ENCODE assay signal across 8 cellular contexts in the genomic region with DNA sequence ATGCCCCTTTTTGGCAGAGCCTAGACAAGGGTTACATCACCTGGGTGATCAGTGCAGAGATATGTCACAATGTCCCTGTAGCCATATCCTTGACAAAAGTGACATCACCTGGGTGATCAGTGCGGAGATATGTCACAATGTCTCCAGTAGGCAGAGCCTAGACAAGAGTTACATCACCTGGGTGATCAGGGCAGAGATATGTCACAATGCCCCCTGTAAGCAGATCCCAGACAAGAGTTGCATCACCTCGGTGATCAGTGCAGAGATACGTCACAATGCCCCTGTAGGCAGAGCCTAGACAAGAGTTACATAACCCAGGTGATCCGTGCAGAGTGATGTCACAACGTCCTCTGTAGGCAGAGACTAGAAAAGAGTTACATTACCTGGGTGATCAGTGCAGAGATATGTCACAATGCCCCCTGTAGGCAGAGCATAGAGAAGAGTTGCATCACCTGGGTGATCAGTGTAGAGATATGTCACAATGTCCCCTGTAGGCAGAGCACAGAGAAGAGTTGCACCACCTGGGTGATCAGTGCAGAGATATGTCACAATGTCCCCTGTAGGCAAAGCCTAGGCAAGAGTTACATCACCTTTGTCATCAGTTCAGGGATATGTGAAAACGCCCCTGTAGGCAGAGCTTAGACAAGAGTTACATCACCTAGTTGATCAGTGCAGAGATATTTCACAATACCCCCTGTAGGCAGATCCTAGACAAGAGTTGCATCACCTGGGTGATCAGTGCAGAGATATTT.
DNase-seq lines count a peak whose midpoint lies in the region; ATAC-seq and TF ChIP-seq lines count a peak whose summit lies in the region.
"Not testable (repeated sequence)": the region's sequence is repeated elsewhere in the genome, so short reads cannot be mapped to it uniquely, and the experiment has no call there.

No MANE protein-coding gene starts in this region.

- H3K9me3 ChIP-seq in IMR-90 (ENCODE audit: control insufficient read depth, insufficient read depth, low read length); heart right ventricle; psoas muscle: not testable (repeated sequence)

- not testable (repeated sequence) for H4K20me1 ChIP-seq in IMR-90 (ENCODE audit: insufficient read depth, low read length)

- dilution Hi-C loops in IMR-90 (cut with HindIII; ENCODE audit: low sequenced_read_pairs, unreplicated experiment) = not testable (repeated sequence)

- not testable (repeated sequence) for H3K4ac ChIP-seq in IMR-90 (ENCODE audit: low read depth, low read length)

- H3K27ac Mint-ChIP-seq in activated naive CD4-positive, alpha-beta T cell treated with anti-CD3 and anti-CD28 coated beads, Interleukin-2, amount 50 U/mL, for 72 hours = not testable (repeated sequence)

- H3K36me3 Mint-ChIP-seq in activated naive CD4-positive, alpha-beta T cell treated with anti-CD3 and anti-CD28 coated beads, Interleukin-2, amount 50 U/mL, for 72 hours = not testable (repeated sequence)

- H3K79me1 ChIP-seq in IMR-90 (ENCODE audit: low read depth in 1 of 2, low read length in 2 of 2) = not testable (repeated sequence)

- H3K36me3 ChIP-seq in IMR-90 (ENCODE audit: control insufficient read depth, insufficient read depth, low read length); heart right ventricle; psoas muscle (ENCODE audit: insufficient read depth in 1 of 2, low read depth in 1 of 2): not testable (repeated sequence)

- H3K4me1 ChIP-seq in IMR-90 (ENCODE audit: control insufficient read depth, insufficient read depth, low read length); heart right ventricle; psoas muscle: not testable (repeated sequence)

- H3K9ac ChIP-seq in IMR-90 (ENCODE audit: low read depth, low read length) = not testable (repeated sequence)

- not testable (repeated sequence) for H2BK20ac ChIP-seq in IMR-90 (ENCODE audit: low read depth, low read length)

- H4K91ac ChIP-seq in IMR-90 (ENCODE audit: insufficient read depth, low read depth, low read length) = not testable (repeated sequence)

- not testable (repeated sequence) for TF ChIP-seq POLR2A in IMR-90 (IDR thresholded peaks at IDR 0.05; ENCODE audit: low read depth, low read length)

- not testable (repeated sequence) for H2AFZ ChIP-seq in IMR-90 (replicated peaks; ENCODE audit: low read length, poor library complexity)

- H3K14ac ChIP-seq in IMR-90 (replicated peaks; ENCODE audit: low read depth, low read length) = not testable (repeated sequence)

- intact Hi-C loops in IMR-90 (cut with micrococcal nuclease); heart right ventricle (cut with DNase I); psoas muscle (cut with DNase I): not testable (repeated sequence)

- not testable (repeated sequence) for H3K9me1 ChIP-seq in IMR-90 (ENCODE audit: insufficient read depth, low read length)

- H3K56ac ChIP-seq in IMR-90 (ENCODE audit: extremely low read depth, insufficient read depth, low read length) = not testable (repeated sequence)

- not testable (repeated sequence) for H3K27me3 ChIP-seq in IMR-90 (ENCODE audit: control insufficient read depth, insufficient read depth, low read length); heart right ventricle; psoas muscle (ENCODE audit: insufficient read depth in 3 of 3, low read length in 2 of 3)

- not testable (repeated sequence) for TF ChIP-seq CTCF in IMR-90 (conservative IDR thresholded peaks at IDR 0.05; ENCODE audit: low read depth, low read length); heart right ventricle (IDR thresholded peaks at IDR 0.05); psoas muscle (IDR thresholded peaks at IDR 0.05)

- not testable (repeated sequence) for DNase-seq in IMR-90, heart right ventricle, psoas muscle
- peak in 1 of 2 donors; percentile 58 for DNase-seq in activated naive CD4-positive, alpha-beta T cell treated with anti-CD3 and anti-CD28 coated beads, Interleukin-2, amount 50 U/mL, for 72 hours (ENCODE audit: low spot score in 2 of 2)

- POLR2A ChIA-PET in IMR-90 (lab: Charles Lee; ENCODE audit: unreplicated experiment) = not testable (repeated sequence)

- not testable (repeated sequence) for H2AK9ac ChIP-seq in IMR-90 (replicated peaks; ENCODE audit: low read depth, low read length, poor library complexity)

- not testable (repeated sequence) for H3K9me3 Mint-ChIP-seq in activated naive CD4-positive, alpha-beta T cell treated with anti-CD3 and anti-CD28 coated beads, Interleukin-2, amount 50 U/mL, for 72 hours

- H3K4me2 ChIP-seq in IMR-90 (ENCODE audit: low read depth, low read length) = not testable (repeated sequence)

- not testable (repeated sequence) for H3K18ac ChIP-seq in IMR-90 (ENCODE audit: low read depth, low read length)

- H2BK15ac ChIP-seq in IMR-90 (ENCODE audit: low read depth, low read length) = not testable (repeated sequence)

- not testable (repeated sequence) for TF ChIP-seq RAD21 in IMR-90 (IDR thresholded peaks at IDR 0.05; ENCODE audit: low read length)

- not testable (repeated sequence) for H4K8ac ChIP-seq in IMR-90 (ENCODE audit: low read depth in 2 of 2, low read length in 2 of 2)

- not testable (repeated sequence) for H2BK5ac ChIP-seq in IMR-90 (ENCODE audit: low read depth, low read length, poor library complexity, severe bottlenecking)

- not testable (repeated sequence) for H2AK5ac ChIP-seq in IMR-90 (ENCODE audit: low read depth, low read length)

- in situ Hi-C loops in IMR-90 (cut with MboI; ENCODE audit: low sequenced_read_pairs) = not testable (repeated sequence)

- ATAC-seq in GM18498 (IDR thresholded peaks at IDR 0.05; ENCODE audit: unreplicated experiment) = peak; percentile 58
- ATAC-seq in GM21367 (IDR thresholded peaks at IDR 0.05; ENCODE audit: unreplicated experiment) = peak; percentile 52
- ATAC-seq in HG02588 (IDR thresholded peaks at IDR 0.05; ENCODE audit: unreplicated experiment) = peak; percentile 53
- ATAC-seq in HG03039 (IDR thresholded peaks at IDR 0.05; ENCODE audit: unreplicated experiment) = peak; percentile 45
- ATAC-seq in IMR-90 (ENCODE audit: low read depth) = peak; percentile 77
- peak; percentile 45 to 57 for ATAC-seq in activated naive CD4-positive, alpha-beta T cell treated with anti-CD3 and anti-CD28 coated beads, Interleukin-2, amount 50 U/mL, for 72 hours
- ATAC-seq in heart right ventricle = peak; percentile 48 to 87 (median 74)
- peak; percentile 63 to 75 (median 72) for ATAC-seq in psoas muscle

- not testable (repeated sequence) for H3K27ac ChIP-seq in IMR-90 (ENCODE audit: insufficient read depth, low read length); heart right ventricle; psoas muscle

- not testable (repeated sequence) for H3K4me3 ChIP-seq in IMR-90 (ENCODE audit: insufficient read depth, low read depth, low read length); heart right ventricle; psoas muscle

- H4K5ac ChIP-seq in IMR-90 (ENCODE audit: low read depth, low read length) = not testable (repeated sequence)

- BruUV-seq in IMR-90 (replicated peaks; lab: Mats Ljungman, UMichigan) = not testable (repeated sequence)

- H3K23ac ChIP-seq in IMR-90 (ENCODE audit: low read depth, low read length) = not testable (repeated sequence)

- WGBS in IMR-90 (ENCODE audit: extremely low coverage in 2 of 2, insufficient read length in 1 of 2), 2 experiments = 31% methylated on average over 2 of the region's 6 CpGs; no CpG with 5 or more reads in 1 of the 2 experiments
- WGBS in heart right ventricle, 2 donors = 48 to 54% methylated on average over 3 to 4 of the region's 6 CpGs
- 39 to 57% (median 41%) methylated on average over 2 to 4 of the region's 6 CpGs for WGBS in psoas muscle, 3 donors

- CTCF ChIA-PET in IMR-90 (lab: Yijun Ruan, JAX) = not testable (repeated sequence)

- H2BK120ac ChIP-seq in IMR-90 (ENCODE audit: low read depth, low read length) = not testable (repeated sequence)
